ENCODE assay signal across 25 cellular contexts in the genomic region with DNA sequence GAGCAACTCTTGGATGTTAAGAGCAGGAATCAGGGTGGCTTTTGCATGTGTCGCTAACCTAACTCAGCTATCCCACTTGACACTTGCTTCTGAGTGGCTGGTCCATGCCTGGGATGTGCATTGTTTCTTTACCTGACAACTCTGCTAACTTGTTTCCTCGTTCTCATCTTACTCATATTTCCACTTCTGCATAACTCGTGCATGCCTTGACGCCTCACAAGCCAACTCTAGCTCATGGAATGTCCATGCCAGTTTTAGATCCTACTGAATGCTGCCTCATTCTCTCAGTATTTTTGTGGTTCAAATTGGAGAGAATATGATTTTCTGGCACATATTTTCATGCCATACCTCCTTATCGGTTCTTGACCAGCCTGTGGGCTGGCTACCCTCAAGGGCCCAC.
"Had no signal": no experiment of that assay in that cellular context is flagged by ENCODE, and none has a peak within 500 bp of the region (broad histone marks: within the 10 kb centered on the region; RNA-seq: fewer than 3 reads in every experiment).

No MANE protein-coding gene starts in this region.

- ATAC-seq: gastrocnemius medialis; naive thymus-derived CD8-positive, alpha-beta T cell; sciatic nerve; stimulated activated effector memory CD8-positive, alpha-beta T cell treated with anti-CD3 and anti-CD28 coated beads, Interleukin-12 subunit alpha, Interleukin-12 subunit beta, amount 100 ng/mL, for 72 hours had no signal

- H3K4me1 ChIP-seq: colonic mucosa, prostate gland, testis had no signal

- H3K27ac ChIP-seq: colonic mucosa, prostate gland, right atrium auricular region, testis, tibial artery had no signal

- H3K27me3 ChIP-seq: colonic mucosa, gastrocnemius medialis, right atrium auricular region, testis had no signal

- H3K36me3 ChIP-seq: colonic mucosa, gastrocnemius medialis, prostate gland, right atrium auricular region, tibial artery had no signal

- H3K9me3 ChIP-seq: colonic mucosa, gastrocnemius medialis, prostate gland, right atrium auricular region, testis, tibial artery had no signal

- DNase-seq: colonic mucosa; effector CD8-positive, alpha-beta T cell; endodermal cell; erythroblast; gastrocnemius medialis; head of caudate nucleus; hippocampal formation; kidney glomerular epithelial cell; mesendoderm; midbrain; naive thymus-derived CD8-positive, alpha-beta T cell; nephron progenitor cell; nucleus accumbens; stimulated activated CD4-positive, alpha-beta T cell treated with anti-CD3 and anti-CD28 coated beads, Interleukin-2, amount 100 ng/mL, for 24 hours; stimulated activated CD4-positive, alpha-beta T cell treated with anti-CD3 and anti-CD28 coated beads, Interleukin-4, amount 100 ng/mL, for 24 hours; stimulated activated naive CD4-positive, alpha-beta T cell treated with Interleukin-2 at 50 U/mL for 16 hours; substantia nigra; testis; tibial artery had no signal

- FAIRE-seq: islet of Langerhans had no signal

- H3K4me3 ChIP-seq: colonic mucosa, gastrocnemius medialis, lung, prostate gland, right atrium auricular region, testis, tibial artery had no signal
